9 cellular contexts compared by ENCODE assay signal in the genomic region with DNA sequence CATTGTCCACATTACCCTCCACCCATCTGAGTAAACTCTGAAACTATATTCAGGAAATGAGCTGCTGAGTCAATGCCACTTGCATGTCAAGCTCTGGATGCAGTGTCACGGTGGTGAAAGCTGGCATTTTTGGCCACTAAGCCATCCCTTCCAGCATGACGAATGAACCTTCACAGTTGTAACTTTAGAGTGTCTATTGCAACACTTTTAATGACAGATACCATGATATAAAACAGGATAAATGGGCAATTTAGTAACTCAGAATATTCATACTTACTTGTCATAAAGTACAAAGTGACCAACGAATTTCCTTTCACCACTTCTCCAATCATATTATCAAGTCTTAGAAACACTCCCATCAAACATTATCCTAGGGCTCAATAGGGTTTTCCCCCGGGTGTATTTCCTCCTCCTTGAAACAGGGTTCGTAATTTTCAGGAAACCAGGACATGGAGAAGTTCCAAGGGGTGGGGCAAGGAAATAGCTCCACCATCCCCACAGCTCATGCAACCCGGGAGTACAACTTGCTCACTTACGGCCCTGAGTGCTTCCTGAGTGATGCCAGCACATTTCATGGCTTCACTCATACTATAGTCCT.
DNase-seq lines count a peak whose midpoint lies in the region; ATAC-seq, FAIRE-seq and TF ChIP-seq lines count a peak whose summit lies in the region.
"Had no signal": no experiment of that assay in that cellular context is flagged by ENCODE, and none has a peak within 500 bp of the region (broad histone marks: within the 10 kb centered on the region; RNA-seq: fewer than 3 reads in every experiment).

No MANE protein-coding gene starts in this region.

- H3K9me2 ChIP-seq in Loucy (replicated peaks; ENCODE audit: low read depth, low read length): no peaks in the 10 kb centered on the region

- no peaks in the 10 kb centered on the region for H3K79me2 ChIP-seq in Loucy (ENCODE audit: insufficient read depth, low read length)

- H3K36me3 ChIP-seq in Loucy (ENCODE audit: insufficient read depth, low read length): no peaks in the 10 kb centered on the region
- H3K36me3 ChIP-seq: pancreas had no signal

- peak; percentile 24 to 27 for DNase-seq in activated T-cell treated with anti-CD3 and anti-CD28 coated beads, Interleukin-2, amount 50 U/mL, for 48 hours
- no peak for DNase-seq in activated T-cell treated with anti-CD3 and anti-CD28 coated beads, Interleukin-2, amount 50 U/mL, for 1 hour
- DNase-seq in dermis blood vessel endothelial cell (peak; percentile 76), COR-L47 (lab: John Stamatoyannopoulos, UW) (no peak), HTR-8/SVneo (ENCODE audit: insufficient read length, low spot score) (no peak)
- DNase-seq in stimulated activated effector memory CD8-positive, alpha-beta T cell treated with anti-CD3 and anti-CD28 coated beads, Interleukin-12 subunit alpha, Interleukin-12 subunit beta, amount 100 ng/mL, for 72 hours (ENCODE audit: low spot score in 2 of 2): no peak
- DNase-seq: pancreas had no signal

- no peak overlapping the region for H3K27ac Mint-ChIP-seq in stimulated activated effector memory CD8-positive, alpha-beta T cell treated with anti-CD3 and anti-CD28 coated beads, Interleukin-12 subunit alpha, Interleukin-12 subunit beta, amount 100 ng/mL, for 72 hours

- H3K9ac ChIP-seq in Loucy (ENCODE audit: low read depth, low read length, poor library complexity, severe bottlenecking): no peak overlapping the region

- H3K4me1 ChIP-seq in Loucy (ENCODE audit: insufficient read depth, low read length, poor library complexity, severe bottlenecking): peaks cover 12% of the 10 kb centered on the region
- H3K4me1 ChIP-seq: pancreas had no signal

- no peak overlapping the region for H3K4me3 ChIP-seq in Loucy (ENCODE audit: low read length, poor library complexity, severe bottlenecking)
- H3K4me3 ChIP-seq: pancreas had no signal

- H2AFZ ChIP-seq in Loucy (ENCODE audit: low read length): no peak overlapping the region

- no peaks in the 10 kb centered on the region for H4K20me1 ChIP-seq in Loucy (ENCODE audit: insufficient read depth, low read length, poor library complexity, severe bottlenecking)

- no peak for FAIRE-seq in HTR-8/SVneo (lab: Jason Lieb, UNC)
- FAIRE-seq: pancreas had no signal

- H3K9me3 Mint-ChIP-seq in stimulated activated effector memory CD8-positive, alpha-beta T cell treated with anti-CD3 and anti-CD28 coated beads, Interleukin-12 subunit alpha, Interleukin-12 subunit beta, amount 100 ng/mL, for 72 hours: no peaks in the 10 kb centered on the region

- H3K4me1 Mint-ChIP-seq in stimulated activated effector memory CD8-positive, alpha-beta T cell treated with anti-CD3 and anti-CD28 coated beads, Interleukin-12 subunit alpha, Interleukin-12 subunit beta, amount 100 ng/mL, for 72 hours: peaks cover 4% of the 10 kb centered on the region

- H3K9me3 ChIP-seq in Loucy (ENCODE audit: insufficient read depth, low read depth, low read length): no peaks in the 10 kb centered on the region
- H3K9me3 ChIP-seq: pancreas had no signal

- H3K4me3 Mint-ChIP-seq in stimulated activated effector memory CD8-positive, alpha-beta T cell treated with anti-CD3 and anti-CD28 coated beads, Interleukin-12 subunit alpha, Interleukin-12 subunit beta, amount 100 ng/mL, for 72 hours: no peak overlapping the region

- H3K27me3 ChIP-seq in Loucy (ENCODE audit: insufficient read depth, low read length, poor library complexity, severe bottlenecking): no peaks in the 10 kb centered on the region
- H3K27me3 ChIP-seq: pancreas had no signal

- H3F3A ChIP-seq in Loucy (ENCODE audit: low read depth): no peaks in the 10 kb centered on the region

- ATAC-seq in stimulated activated effector memory CD8-positive, alpha-beta T cell treated with anti-CD3 and anti-CD28 coated beads, Interleukin-12 subunit alpha, Interleukin-12 subunit beta, amount 100 ng/mL, for 72 hours: peak; percentile 87
- ATAC-seq in GM19455 (IDR thresholded peaks at IDR 0.05; ENCODE audit: unreplicated experiment): no peak

- peak overlapping the region; percentile 19 for H3K4me2 ChIP-seq in Loucy (ENCODE audit: low read depth, low read length, poor library complexity, severe bottlenecking)

- TF ChIP-seq CTCF in Loucy (conservative IDR thresholded peaks at IDR 0.05; ENCODE audit: low read length): no peak

- H3K36me3 Mint-ChIP-seq in stimulated activated effector memory CD8-positive, alpha-beta T cell treated with anti-CD3 and anti-CD28 coated beads, Interleukin-12 subunit alpha, Interleukin-12 subunit beta, amount 100 ng/mL, for 72 hours: no peaks in the 10 kb centered on the region

Comparison
In these comparisons a context has a peak if more than half of its experiments do, and no peak if none do; other contexts are left out.
1. DNase-seq: peak in activated T-cell treated with anti-CD3 and anti-CD28 coated beads, Interleukin-2, amount 50 U/mL, for 48 hours (2 of 2) and dermis blood vessel endothelial cell (single experiment); none in activated T-cell treated with anti-CD3 and anti-CD28 coated beads, Interleukin-2, amount 50 U/mL, for 1 hour (single experiment), stimulated activated effector memory CD8-positive, alpha-beta T cell treated with anti-CD3 and anti-CD28 coated beads, Interleukin-12 subunit alpha, Interleukin-12 subunit beta, amount 100 ng/mL, for 72 hours (0 of 2), COR-L47 (single experiment) and HTR-8/SVneo (single experiment).